In the genomic region with DNA sequence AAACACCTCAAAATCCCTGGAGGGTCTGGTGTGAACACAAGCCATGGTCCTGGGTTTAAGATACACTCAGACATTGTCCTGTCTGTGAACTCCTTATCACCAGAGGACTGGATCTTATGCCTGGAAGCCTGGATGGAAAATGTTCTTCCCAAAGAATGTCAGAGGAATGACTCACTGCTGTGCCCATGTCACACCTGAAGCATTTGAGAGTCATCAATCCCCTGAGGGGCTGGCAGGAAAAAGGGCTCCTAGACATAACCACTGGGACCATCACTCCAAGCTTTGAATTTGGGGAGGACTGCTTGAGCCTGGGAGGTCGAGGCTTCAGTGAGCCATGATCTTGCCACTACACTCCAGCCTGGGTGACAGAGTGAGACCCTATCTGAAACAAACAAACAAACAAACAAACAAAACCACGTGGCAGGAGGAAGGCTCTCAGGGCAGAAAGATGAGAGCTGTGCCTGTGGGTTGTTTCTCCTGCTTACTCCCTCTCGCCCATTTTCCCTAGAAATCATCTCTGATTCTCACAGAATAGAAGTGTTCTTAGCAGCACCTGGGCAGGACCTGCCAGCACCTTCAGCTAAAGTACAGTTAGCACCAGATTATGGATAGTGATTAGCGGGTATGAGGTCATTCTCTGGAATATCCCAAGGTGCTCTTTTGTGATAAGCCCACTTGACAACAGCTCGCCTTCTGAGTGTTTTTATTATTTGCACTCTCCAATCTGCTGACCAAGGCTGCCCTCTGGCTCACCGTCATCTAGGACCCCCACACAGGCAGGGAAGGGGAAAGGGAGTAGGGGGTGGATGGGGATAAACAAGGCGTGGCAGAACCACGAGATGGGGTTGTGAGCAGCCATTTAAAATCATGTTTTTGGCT, we compare ENCODE assay signal across 15 cellular contexts. TPM values are rescaled to one million over a fixed set of nuclear protein-coding genes. Genes with fewer than 3 reads are reported as not detected.
DNase-seq lines count a peak whose midpoint lies in the region; ATAC-seq, FAIRE-seq and TF ChIP-seq lines count a peak whose summit lies in the region.
"Had no signal": no experiment of that assay in that cellular context is flagged by ENCODE, and none has a peak within 500 bp of the region (broad histone marks: within the 10 kb centered on the region; RNA-seq: fewer than 3 reads in every experiment).

No MANE protein-coding gene starts in this region.

- POLR2A ChIA-PET in HCT116 (lab: Charles Lee): interaction anchor here (0.6 kb wide), 1 partner anchor 78 kb away, joined by 4 read pairs; no protein-coding TSS in a partner anchor

- no peaks in the 10 kb centered on the region for H3K9me3 ChIP-seq in HCT116 (ENCODE audit: control insufficient read depth in 1 of 2, insufficient read depth in 1 of 2, low read depth in 1 of 2, low read length in 2 of 2)
- no peaks in the 10 kb centered on the region for H3K9me3 ChIP-seq in RWPE2 (ENCODE audit: severe bottlenecking)
- H3K9me3 ChIP-seq in keratinocyte (ENCODE audit: control insufficient read depth, low read depth, low read length): no peaks in the 10 kb centered on the region

- H3K79me2 ChIP-seq in HCT116 (ENCODE audit: insufficient read depth, low read length) (no peaks in the 10 kb centered on the region), keratinocyte (ENCODE audit: control insufficient read depth, insufficient read depth, low read length) (no peaks in the 10 kb centered on the region)
- H3K79me2 ChIP-seq: parathyroid adenoma had no signal

- H3K27me3 ChIP-seq in HCT116 (ENCODE audit: insufficient read depth, low read length): peaks cover 9% of the 10 kb centered on the region; the same call in 1 of the 2 replicates
- no peaks in the 10 kb centered on the region for H3K27me3 ChIP-seq in RWPE2 (ENCODE audit: insufficient read depth, poor library complexity, severe bottlenecking)
- H3K27me3 ChIP-seq in keratinocyte (ENCODE audit: control insufficient read depth, extremely low read depth, insufficient read depth, low read length): no peaks in the 10 kb centered on the region

- peak overlapping the region; percentile 52 for H3K4me2 ChIP-seq in HCT116 (ENCODE audit: low read length)
- peak overlapping the region; percentile 29 for H3K4me2 ChIP-seq in keratinocyte (ENCODE audit: control insufficient read depth, extremely low read depth, insufficient read depth, low read depth, low read length)

- dilution Hi-C loops in keratinocyte (cut with MboI; ENCODE audit: extremely low pct_ligation_motif_present, low sequenced_read_pairs): no loop called here

- ATAC-seq in HCT116: peak; percentile 76
- ATAC-seq in RWPE2 (ENCODE audit: low read depth): peak; percentile 57; the same call in 2 of the 3 replicates
- ATAC-seq: GM12878 had no signal

- H3K27ac ChIP-seq in HCT116 (ENCODE audit: low read depth, low read length): no peak overlapping the region
- peak overlapping the region; percentile 2 for H3K27ac ChIP-seq in RWPE2 (ENCODE audit: poor library complexity, severe bottlenecking)
- H3K27ac ChIP-seq in keratinocyte (ENCODE audit: control insufficient read depth, insufficient read depth, low read length): peak overlapping the region; percentile 6
- H3K27ac ChIP-seq: parathyroid adenoma had no signal

- BruUV-seq in HCT116 (replicated peaks; lab: Mats Ljungman, UMichigan): no TSS peak

- no peaks in the 10 kb centered on the region for H3K9me1 ChIP-seq in keratinocyte (ENCODE audit: control insufficient read depth, extremely low read depth, insufficient read depth, low read length)

- no peak for TF ChIP-seq CTCF in HCT116 (IDR thresholded peaks at IDR 0.05 in 2 of 3, conservative IDR thresholded peaks at IDR 0.05 in 1 of 3; ENCODE audit: borderline replicate concordance in 1 of 3, insufficient read depth in 1 of 3, low read depth in 2 of 3, low read length in 2 of 3)
- no peak for TF ChIP-seq CTCF in RWPE2 (IDR thresholded peaks at IDR 0.05; ENCODE audit: poor library complexity, severe bottlenecking)
- TF ChIP-seq CTCF in keratinocyte (optimal IDR thresholded peaks at IDR 0.05 in 1 of 3, IDR thresholded peaks at IDR 0.05 in 1 of 3, conservative IDR thresholded peaks at IDR 0.05 in 1 of 3; ENCODE audit: extremely low read depth in 1 of 3, insufficient read depth in 2 of 3, low read length in 3 of 3): no peak

- peaks cover 7 to 16% of the 10 kb centered on the region in 2 experiments for H3K4me1 ChIP-seq in HCT116 (ENCODE audit: control insufficient read depth in 1 of 2, insufficient read depth in 2 of 2, low read length in 2 of 2)
- H3K4me1 ChIP-seq in RWPE2 (ENCODE audit: insufficient read depth, poor library complexity, severe bottlenecking): peaks cover 18% of the 10 kb centered on the region
- peaks cover 42% of the 10 kb centered on the region for H3K4me1 ChIP-seq in keratinocyte (ENCODE audit: control insufficient read depth, extremely low read depth, insufficient read depth, low read length)
- H3K4me1 ChIP-seq: parathyroid adenoma had no signal

- CTCF ChIA-PET in HCT116 (lab: Charles Lee): no interaction called here

- DNase-seq in Daoy (ENCODE audit: low read depth): peak; percentile 53
- peak; percentile 48 for DNase-seq in HCT116 (ENCODE audit: low read depth, low spot score)
- no peak for DNase-seq in RWPE2 (ENCODE audit: low spot score)
- DNase-seq in keratinocyte (ENCODE audit: low read depth, low spot score): peak; percentile 64
- DNase-seq in COLO668 (lab: John Stamatoyannopoulos, UW; ENCODE audit: unreplicated experiment): no peak
- no peak for DNase-seq in ecto neural progenitor cell (ENCODE audit: low spot score)
- no peak for DNase-seq in ureter (ENCODE audit: low spot score)
- DNase-seq: activated CD4-positive, CD25-positive, alpha-beta regulatory T cell; activated naive CD4-positive, alpha-beta T cell treated with anti-CD3 and anti-CD28 coated beads, Interleukin-2, amount 50 U/mL, for 16 hours; C1 segment of cervical spinal cord; NCI-H1930 had no signal

- FAIRE-seq in keratinocyte (lab: Jason Lieb, UNC): peak; percentile 88
- FAIRE-seq: endometrium, GM12878 had no signal

- intact Hi-C loops in HCT116 (cut with micrococcal nuclease): no loop called here

- TF ChIP-seq RAD21 in HCT116 (IDR thresholded peaks at IDR 0.05; ENCODE audit: low read depth): no peak

- H2AFZ ChIP-seq in HCT116 (ENCODE audit: low read depth, low read length, poor library complexity, severe bottlenecking): no peak overlapping the region
- H2AFZ ChIP-seq in keratinocyte (ENCODE audit: control insufficient read depth, low read length): no peak overlapping the region
- H2AFZ ChIP-seq: parathyroid adenoma had no signal

- H4K20me1 ChIP-seq in HCT116 (ENCODE audit: insufficient read depth): no peaks in the 10 kb centered on the region
- no peaks in the 10 kb centered on the region for H4K20me1 ChIP-seq in keratinocyte (ENCODE audit: control insufficient read depth, extremely low read depth, insufficient read depth, low read length)

- no peak for TF ChIP-seq POLR2A in HCT116 (IDR thresholded peaks at IDR 0.05; ENCODE audit: borderline replicate concordance, extremely low read depth, insufficient read depth, insufficient read length)

- H3K36me3 ChIP-seq in HCT116 (ENCODE audit: control insufficient read depth in 1 of 2, insufficient read depth in 2 of 2, low read length in 2 of 2): no peaks in the 10 kb centered on the region
- peaks cover 8% of the 10 kb centered on the region for H3K36me3 ChIP-seq in RWPE2 (ENCODE audit: low read depth)
- H3K36me3 ChIP-seq in keratinocyte (ENCODE audit: control insufficient read depth in 2 of 2, extremely low read depth in 1 of 2, insufficient read depth in 2 of 2, low read length in 2 of 2): peaks cover 0 to 2% of the 10 kb centered on the region in 2 experiments

- H3K4me3 ChIP-seq in HCT116 (replicated peaks in 1 of 2; ENCODE audit: low read depth in 1 of 2, low read length in 2 of 2): no peak overlapping the region
- H3K4me3 ChIP-seq in RWPE2 (ENCODE audit: severe bottlenecking): no peak overlapping the region
- no peak overlapping the region for H3K4me3 ChIP-seq in keratinocyte (ENCODE audit: control insufficient read depth in 2 of 3, extremely low read depth in 1 of 3, insufficient read depth in 2 of 3, low read depth in 1 of 3, low read length in 3 of 3)
- H3K4me3 ChIP-seq: GM12878 had no signal

- 0 out of 2 replicates have a peak overlapping the region, but pooled peaks have one; percentile 24 for H3K9ac ChIP-seq in HCT116 (ENCODE audit: low read length)
- H3K9ac ChIP-seq in keratinocyte (ENCODE audit: control insufficient read depth, extremely low read depth, insufficient read depth, low read length): no peak overlapping the region
- H3K9ac ChIP-seq: parathyroid adenoma had no signal

- no peaks in the 10 kb centered on the region for H3K9me2 ChIP-seq in HCT116 (ENCODE audit: insufficient read depth)

- RAD21 ChIA-PET in HCT116 (lab: Charles Lee; ENCODE audit: low non-redundant PET in 1 of 2, low total read pairs in 2 of 2, uncharacterized antibody in 2 of 2, unreplicated experiment in 2 of 2): no interaction called here

RNA-seq across cellular contexts. Expression of a gene that starts 12.0 kb away (rescaled TPM):
- total RNA-seq in Daoy (2014; rRNA removed; shearing (Covaris generic)): not detected in 2 replicates
- total RNA-seq in HCT116 (2021; ENCODE audit: unreplicated experiment) (0.81 TPM), ureter (0.55 TPM)
- polyA plus RNA-seq in HCT116 (2012): 0.17 and 0.59 TPM in 2 replicates
- 0.09 TPM in 1 of 3 replicates, not detected in the others for polyA plus RNA-seq in keratinocyte
- not detected for polyA plus RNA-seq in keratinocyte (2011; ENCODE audit: low read depth)
- polyA plus RNA-seq in keratinocyte (2011; cell fraction: cytosol; rRNA removed): not detected in 2 replicates
- 0.24 and 0.41 TPM in 2 replicates for polyA plus RNA-seq in keratinocyte (2011; cell fraction: nucleus; rRNA removed)
- not detected in 2 replicates for polyA plus RNA-seq in keratinocyte (2012; ENCODE audit: low replicate concordance)
- not detected in 3 replicates for polyA minus RNA-seq in keratinocyte
- not detected for polyA minus RNA-seq in keratinocyte (2011; cell fraction: cytosol; rRNA and poly(A)+ RNA removed)
- not detected in 2 replicates for polyA minus RNA-seq in keratinocyte (2011; cell fraction: nucleus; rRNA and poly(A)+ RNA removed)
- total RNA-seq: temporal lobe had no signal

RNA-seq across cellular contexts. Expression of a gene that starts 21.5 kb away (rescaled TPM):
- not detected in 2 replicates for total RNA-seq in Daoy (2014; rRNA removed; shearing (Covaris generic))
- total RNA-seq in HCT116 (2021; ENCODE audit: unreplicated experiment) (not detected), ureter (not detected)
- polyA plus RNA-seq in HCT116 (2012): not detected in 2 replicates
- polyA plus RNA-seq in keratinocyte: not detected in 3 replicates
- polyA plus RNA-seq in keratinocyte (2011; ENCODE audit: low read depth): not detected
- not detected in 2 replicates for polyA plus RNA-seq in keratinocyte (2011; cell fraction: cytosol; rRNA removed)
- polyA plus RNA-seq in keratinocyte (2011; cell fraction: nucleus; rRNA removed): not detected in 2 replicates
- polyA plus RNA-seq in keratinocyte (2012; ENCODE audit: low replicate concordance): not detected in 2 replicates
- not detected in 3 replicates for polyA minus RNA-seq in keratinocyte
- polyA minus RNA-seq in keratinocyte (2011; cell fraction: cytosol; rRNA and poly(A)+ RNA removed): not detected
- polyA minus RNA-seq in keratinocyte (2011; cell fraction: nucleus; rRNA and poly(A)+ RNA removed): not detected in 2 replicates
- total RNA-seq: GM12878, temporal lobe had no signal
- polyA plus RNA-seq: GM12878 had no signal

RNA-seq across cellular contexts. Expression of a gene that starts 24.5 kb away (rescaled TPM):
- 122 and 135 TPM in 2 replicates for total RNA-seq in Daoy (2014; rRNA removed; shearing (Covaris generic))
- total RNA-seq in HCT116 (2021; ENCODE audit: unreplicated experiment) (36.9 TPM), ureter (27.2 TPM)
- polyA plus RNA-seq in HCT116 (2012): 16.7 and 20.8 TPM in 2 replicates
- 14.1 to 83.9 TPM (median 48.1 TPM) in 3 replicates for polyA plus RNA-seq in keratinocyte
- 3.1 TPM for polyA plus RNA-seq in keratinocyte (2011; ENCODE audit: low read depth)
- 15.0 and 22.1 TPM in 2 replicates for polyA plus RNA-seq in keratinocyte (2011; cell fraction: cytosol; rRNA removed)
- polyA plus RNA-seq in keratinocyte (2011; cell fraction: nucleus; rRNA removed): 40.2 and 49.1 TPM in 2 replicates
- polyA plus RNA-seq in keratinocyte (2012; ENCODE audit: low replicate concordance): 8.9 and 50.8 TPM in 2 replicates
- 35.7 to 91.4 TPM (median 88.4 TPM) in 3 replicates for polyA minus RNA-seq in keratinocyte
- 23.4 TPM for polyA minus RNA-seq in keratinocyte (2011; cell fraction: cytosol; rRNA and poly(A)+ RNA removed)
- 20.5 and 26.0 TPM in 2 replicates for polyA minus RNA-seq in keratinocyte (2011; cell fraction: nucleus; rRNA and poly(A)+ RNA removed)

RNA-seq across cellular contexts. Expression of a gene that starts 57.9 kb away (rescaled TPM):
- 0.23 TPM in 1 of 2 replicates, not detected in the other for total RNA-seq in Daoy (2014; rRNA removed; shearing (Covaris generic))
- total RNA-seq in HCT116 (2021; ENCODE audit: unreplicated experiment): 24.0 TPM
- 28.1 and 30.0 TPM in 2 replicates for polyA plus RNA-seq in HCT116 (2012)
- 0.03 to 0.12 TPM in 2 of 3 replicates, not detected in the other for polyA plus RNA-seq in keratinocyte
- not detected for polyA plus RNA-seq in keratinocyte (2011; ENCODE audit: low read depth)
- polyA plus RNA-seq in keratinocyte (2011; cell fraction: cytosol; rRNA removed): 0.18 TPM in 1 of 2 replicates, not detected in the other
- polyA plus RNA-seq in keratinocyte (2011; cell fraction: nucleus; rRNA removed): 0.13 TPM in 1 of 2 replicates, not detected in the other
- polyA plus RNA-seq in keratinocyte (2012; ENCODE audit: low replicate concordance): 0.28 and 0.39 TPM in 2 replicates
- not detected in 3 replicates for polyA minus RNA-seq in keratinocyte
- polyA minus RNA-seq in keratinocyte (2011; cell fraction: cytosol; rRNA and poly(A)+ RNA removed): not detected
- polyA minus RNA-seq in keratinocyte (2011; cell fraction: nucleus; rRNA and poly(A)+ RNA removed): not detected in 2 replicates
- total RNA-seq in ureter: 1.5 TPM

Comparison
In these comparisons a context has a peak if more than half of its experiments do, and no peak if none do; other contexts are left out.
1. DNase-seq: peak in Daoy (single experiment), HCT116 (single experiment) and keratinocyte (single experiment); none in RWPE2 (single experiment), COLO668 (single experiment), ecto neural progenitor cell (single experiment) and ureter (single experiment).